35 cellular contexts compared by ENCODE assay signal in genomic region chr4:24006269-24006668, GRCh38.
"Had no signal": no experiment of that assay in that cellular context is flagged by ENCODE, and none has a peak within 500 bp of the region (broad histone marks: within the 10 kb centered on the region; RNA-seq: fewer than 3 reads in every experiment).

No MANE protein-coding gene starts in this region.

- H3K9me3 ChIP-seq: MG63 had no signal

- H3K36me3 ChIP-seq: MG63 had no signal

- H3K27me3 ChIP-seq: MG63 had no signal

- H3K4me3 ChIP-seq: MG63 had no signal

- DNase-seq: Karpas-422, Kasumi-1, MG63, MM.1S, MV-4-11, NCI-H1048, NCI-H1092, NCI-H1092 treated with DMSO at 0.1 percent for 48 hours, NCI-H1105, NCI-H1105 treated with DMSO at 0.1 percent for 48 hours, NCI-H1417, NCI-H1417 treated with DMSO at 0.1 percent for 48 hours, NCI-H1436, NCI-H1436 treated with DMSO at 0.1 percent for 48 hours, NCI-H146, NCI-H1694, NCI-H1694 treated with DMSO at 0.1 percent for 48 hours, NCI-H187, NCI-H187 treated with DMSO at 0.1 percent for 48 hours, NCI-H1930, NCI-H2029, NCI-H2029 treated with DMSO at 0.1 percent for 48 hours, NCI-H2081, NCI-H2081 treated with DMSO at 0.1 percent for 48 hours, NCI-H2107, NCI-H2171, NCI-H2171 treated with DMSO at 0.1 percent for 48 hours, NCI-H2227 treated with DMSO at 0.1 percent for 48 hours, NCI-H226, NCI-H345, NCI-H446, NCI-H446 treated with DMSO at 0.1 percent for 48 hours, NCI-H510A, NCI-H510A treated with DMSO at 0.1 percent for 48 hours, NCI-H524 had no signal
